Comparison of ENCODE assay signal across 1 cellular context in genomic region chr1:157138220-157139124, GRCh38.
TF ChIP-seq lines count a peak whose summit lies in the region.

ETV3 (minus strand) TSS chr1:157138395; CDS start chr1:157136352, 2,043 bp downstream.

TF ChIP-seq in HepG2, 621 proteins besides CTCF, POLR2A, EP300 and RAD21 (continued from another document and continues in another):
- TF ChIP-seq, protein P1, sequence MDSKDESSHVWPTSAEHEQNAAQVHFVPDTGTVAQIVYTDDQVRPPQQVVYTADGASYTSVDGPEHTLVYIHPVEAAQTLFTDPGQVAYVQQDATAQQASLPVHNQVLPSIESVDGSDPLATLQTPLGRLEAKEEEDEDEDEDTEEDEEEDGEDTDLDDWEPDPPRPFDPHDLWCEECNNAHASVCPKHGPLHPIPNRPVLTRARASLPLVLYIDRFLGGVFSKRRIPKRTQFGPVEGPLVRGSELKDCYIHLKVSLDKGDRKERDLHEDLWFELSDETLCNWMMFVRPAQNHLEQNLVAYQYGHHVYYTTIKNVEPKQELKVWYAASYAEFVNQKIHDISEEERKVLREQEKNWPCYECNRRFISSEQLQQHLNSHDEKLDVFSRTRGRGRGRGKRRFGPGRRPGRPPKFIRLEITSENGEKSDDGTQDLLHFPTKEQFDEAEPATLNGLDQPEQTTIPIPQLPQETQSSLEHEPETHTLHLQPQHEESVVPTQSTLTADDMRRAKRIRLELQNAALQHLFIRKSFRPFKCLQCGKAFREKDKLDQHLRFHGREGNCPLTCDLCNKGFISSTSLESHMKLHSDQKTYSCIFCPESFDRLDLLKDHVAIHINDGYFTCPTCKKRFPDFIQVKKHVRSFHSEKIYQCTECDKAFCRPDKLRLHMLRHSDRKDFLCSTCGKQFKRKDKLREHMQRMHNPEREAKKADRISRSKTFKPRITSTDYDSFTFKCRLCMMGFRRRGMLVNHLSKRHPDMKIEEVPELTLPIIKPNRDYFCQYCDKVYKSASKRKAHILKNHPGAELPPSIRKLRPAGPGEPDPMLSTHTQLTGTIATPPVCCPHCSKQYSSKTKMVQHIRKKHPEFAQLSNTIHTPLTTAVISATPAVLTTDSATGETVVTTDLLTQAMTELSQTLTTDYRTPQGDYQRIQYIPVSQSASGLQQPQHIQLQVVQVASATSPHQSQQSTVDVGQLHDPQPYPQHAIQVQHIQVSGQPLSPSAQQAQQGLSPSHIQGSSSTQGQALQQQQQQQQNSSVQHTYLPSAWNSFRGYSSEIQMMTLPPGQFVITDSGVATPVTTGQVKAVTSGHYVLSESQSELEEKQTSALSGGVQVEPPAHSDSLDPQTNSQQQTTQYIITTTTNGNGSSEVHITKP (CRISPR knock-in tag; IDR thresholded peaks at IDR 0.05; ENCODE audit: low read depth): peak; percentile 22; the same call in 1 of the 2 replicates
- TF ChIP-seq HDAC6 (IDR thresholded peaks at IDR 0.05; ENCODE audit: low read depth, low read length): no peak
- peak; percentile 90 for TF ChIP-seq SP4 (CRISPR knock-in tag; IDR thresholded peaks at IDR 0.05)
- TF ChIP-seq PTBP1 (IDR thresholded peaks at IDR 0.05; ENCODE audit: low read depth, low read length, poor library complexity, severe bottlenecking): no peak
- TF ChIP-seq TAF1 (CRISPR knock-in tag; IDR thresholded peaks at IDR 0.05): peak; percentile 80
- TF ChIP-seq SP2 (CRISPR knock-in tag; IDR thresholded peaks at IDR 0.05): peak; percentile 65
- TF ChIP-seq ETV5 (CRISPR knock-in tag; IDR thresholded peaks at IDR 0.05; ENCODE audit: borderline replicate concordance): peak; percentile 89
- TF ChIP-seq FOSL2 (CRISPR knock-in tag; IDR thresholded peaks at IDR 0.05): no peak
- TF ChIP-seq ZFP82 (CRISPR knock-in tag; IDR thresholded peaks at IDR 0.05; ENCODE audit: borderline replicate concordance): peak; percentile 91
- TF ChIP-seq CCDC6 (CRISPR knock-in tag; IDR thresholded peaks at IDR 0.05): no peak
- TF ChIP-seq ZSCAN31 (CRISPR knock-in tag; IDR thresholded peaks at IDR 0.05; ENCODE audit: low read depth): no peak; the same call in 1 of the 2 replicates
- TF ChIP-seq ZNF747 (CRISPR knock-in tag; IDR thresholded peaks at IDR 0.05; ENCODE audit: borderline replicate concordance): no peak
- TF ChIP-seq ZBTB7B (CRISPR knock-in tag; IDR thresholded peaks at IDR 0.05): peak; percentile 53; the same call in 1 of the 2 replicates
- TF ChIP-seq YEATS2 (CRISPR knock-in tag; IDR thresholded peaks at IDR 0.05; ENCODE audit: borderline replicate concordance): peak; percentile 66; the same call in 1 of the 2 replicates
- TF ChIP-seq ZMYM2 (CRISPR knock-in tag; IDR thresholded peaks at IDR 0.05): peak; percentile 64
- peak; percentile 90; the same call in 1 of the 2 replicates for TF ChIP-seq ZC3H13 (CRISPR knock-in tag; IDR thresholded peaks at IDR 0.05)
- peak; percentile 65 for TF ChIP-seq ZNF18 (CRISPR knock-in tag; IDR thresholded peaks at IDR 0.05; ENCODE audit: insufficient replicate concordance)
- TF ChIP-seq, protein P2, sequence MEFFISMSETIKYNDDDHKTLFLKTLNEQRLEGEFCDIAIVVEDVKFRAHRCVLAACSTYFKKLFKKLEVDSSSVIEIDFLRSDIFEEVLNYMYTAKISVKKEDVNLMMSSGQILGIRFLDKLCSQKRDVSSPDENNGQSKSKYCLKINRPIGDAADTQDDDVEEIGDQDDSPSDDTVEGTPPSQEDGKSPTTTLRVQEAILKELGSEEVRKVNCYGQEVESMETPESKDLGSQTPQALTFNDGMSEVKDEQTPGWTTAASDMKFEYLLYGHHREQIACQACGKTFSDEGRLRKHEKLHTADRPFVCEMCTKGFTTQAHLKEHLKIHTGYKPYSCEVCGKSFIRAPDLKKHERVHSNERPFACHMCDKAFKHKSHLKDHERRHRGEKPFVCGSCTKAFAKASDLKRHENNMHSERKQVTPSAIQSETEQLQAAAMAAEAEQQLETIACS (CRISPR knock-in tag; IDR thresholded peaks at IDR 0.05): no peak; the same call in 1 of the 2 replicates
- no peak for TF ChIP-seq CENPX (CRISPR knock-in tag; IDR thresholded peaks at IDR 0.05)
- no peak for TF ChIP-seq RBM22 (optimal IDR thresholded peaks at IDR 0.05; ENCODE audit: low read length)
- peak; percentile 90 for TF ChIP-seq ZFP91 (CRISPR knock-in tag; IDR thresholded peaks at IDR 0.05; ENCODE audit: borderline replicate concordance)
- TF ChIP-seq GMEB2 (CRISPR knock-in tag; IDR thresholded peaks at IDR 0.05; ENCODE audit: low read depth): peak; percentile 97
- no peak for TF ChIP-seq STAT5B (CRISPR knock-in tag; IDR thresholded peaks at IDR 0.05)
- TF ChIP-seq IRX3 (CRISPR knock-in tag; IDR thresholded peaks at IDR 0.05; ENCODE audit: borderline replicate concordance, low read depth): peak; percentile 77; the same call in 1 of the 2 replicates
- TF ChIP-seq ZNF329 (CRISPR knock-in tag; IDR thresholded peaks at IDR 0.05; ENCODE audit: low read depth): peak; percentile 85
- TF ChIP-seq MAX (IDR thresholded peaks at IDR 0.05): peak; percentile 90
- 0 out of 2 replicates have a peak, but pooled peaks have one; percentile 44 for TF ChIP-seq ZFYVE20 (CRISPR knock-in tag; IDR thresholded peaks at IDR 0.05; ENCODE audit: borderline replicate concordance, low read depth)
- TF ChIP-seq ZNF224 (CRISPR knock-in tag; IDR thresholded peaks at IDR 0.05): peak; percentile 35; the same call in 1 of the 2 replicates
- no peak for TF ChIP-seq KLF16 (CRISPR knock-in tag; IDR thresholded peaks at IDR 0.05)
- TF ChIP-seq ARID5B (CRISPR knock-in tag; IDR thresholded peaks at IDR 0.05): no peak; the same call in 1 of the 2 replicates
- TF ChIP-seq ZNF547 (CRISPR knock-in tag; IDR thresholded peaks at IDR 0.05): peak; percentile 59
- TF ChIP-seq ZNF616 (CRISPR knock-in tag; IDR thresholded peaks at IDR 0.05; ENCODE audit: low read depth): peak; percentile 92
- no peak for TF ChIP-seq ZBTB46 (CRISPR knock-in tag; IDR thresholded peaks at IDR 0.05; ENCODE audit: borderline replicate concordance)
- no peak for TF ChIP-seq CBX2 (IDR thresholded peaks at IDR 0.05; ENCODE audit: low read depth, low read length)
- TF ChIP-seq CBX2 (CRISPR knock-in tag; IDR thresholded peaks at IDR 0.05; ENCODE audit: low read depth): peak; percentile 51; the same call in 1 of the 2 replicates
- TF ChIP-seq, protein P3, sequence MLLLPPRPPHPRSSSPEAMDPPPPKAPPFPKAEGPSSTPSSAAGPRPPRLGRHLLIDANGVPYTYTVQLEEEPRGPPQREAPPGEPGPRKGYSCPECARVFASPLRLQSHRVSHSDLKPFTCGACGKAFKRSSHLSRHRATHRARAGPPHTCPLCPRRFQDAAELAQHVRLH (CRISPR knock-in tag; IDR thresholded peaks at IDR 0.05; ENCODE audit: borderline replicate concordance, low read depth): no peak; the same call in 1 of the 2 replicates
- no peak; the same call in none of the 2 replicates for TF ChIP-seq TARDBP (CRISPR knock-in tag; IDR thresholded peaks at IDR 0.05)
- no peak for TF ChIP-seq ZNF766 (CRISPR knock-in tag; IDR thresholded peaks at IDR 0.05; ENCODE audit: borderline replicate concordance)
- 0 out of 2 replicates have a peak, but pooled peaks have one; percentile 23 for TF ChIP-seq THRA (CRISPR knock-in tag; IDR thresholded peaks at IDR 0.05; ENCODE audit: borderline replicate concordance)
- no peak for TF ChIP-seq ZNF703 (CRISPR knock-in tag; IDR thresholded peaks at IDR 0.05; ENCODE audit: borderline replicate concordance)
- no peak for TF ChIP-seq ZNF510 (CRISPR knock-in tag; IDR thresholded peaks at IDR 0.05; ENCODE audit: low read depth)
- TF ChIP-seq ZMYM4 (CRISPR knock-in tag; IDR thresholded peaks at IDR 0.05): peak; percentile 81
- no peak for TF ChIP-seq ZNF101 (CRISPR knock-in tag; IDR thresholded peaks at IDR 0.05; ENCODE audit: borderline replicate concordance, low read depth)
